In the genomic region with DNA sequence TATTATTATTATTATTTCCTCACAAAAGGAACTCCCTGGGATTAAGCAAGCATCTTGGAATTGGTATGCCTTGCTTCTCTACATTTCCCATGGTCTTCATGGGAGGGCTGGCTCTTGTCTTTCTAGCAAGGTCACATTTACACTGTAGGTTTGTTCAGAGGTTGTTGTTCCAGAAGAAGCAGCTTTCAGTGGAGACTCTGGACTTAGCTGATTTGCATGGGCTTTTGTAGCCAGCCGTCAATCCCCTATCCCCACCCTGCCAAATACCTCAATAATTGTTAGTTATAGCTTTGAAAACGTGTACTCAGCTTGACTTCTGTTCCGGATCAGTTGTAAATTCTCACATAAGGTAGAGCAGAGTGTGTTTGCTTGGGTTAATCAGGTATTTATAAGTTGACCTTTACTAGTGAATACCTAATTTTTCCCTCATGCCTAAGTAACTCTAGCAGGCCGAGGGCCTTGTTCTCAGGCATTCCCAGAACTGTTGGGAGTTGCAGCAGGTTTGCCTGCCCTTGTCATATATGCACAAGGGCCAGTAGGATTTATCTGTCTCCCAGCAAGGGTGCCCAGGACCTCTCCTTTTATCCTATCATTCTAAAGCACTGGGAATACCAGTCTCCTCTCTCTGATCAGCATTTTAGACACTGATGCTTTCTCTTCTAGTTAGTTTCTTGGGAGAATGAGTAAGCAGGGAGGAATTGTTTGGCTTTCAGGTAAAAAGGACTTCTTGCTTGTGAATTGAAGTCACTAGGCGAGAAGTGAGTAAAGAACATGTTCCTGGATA, we compare ENCODE assay signal across 1 cellular context.
TF ChIP-seq lines count a peak whose summit lies in the region.

No MANE protein-coding gene starts in this region.

TF ChIP-seq in HepG2, 621 proteins besides CTCF, POLR2A, EP300 and RAD21 (continued from another document and continues in another):
- TF ChIP-seq ATF2 (CRISPR knock-in tag; IDR thresholded peaks at IDR 0.05) (no peak), ZNF710 (CRISPR knock-in tag; IDR thresholded peaks at IDR 0.05; ENCODE audit: borderline replicate concordance) (0 out of 2 replicates have a peak, but pooled peaks have one; percentile 34), ZNF605 (CRISPR knock-in tag; IDR thresholded peaks at IDR 0.05) (no peak), SP2 (CRISPR knock-in tag; IDR thresholded peaks at IDR 0.05) (no peak), ERF (CRISPR knock-in tag; IDR thresholded peaks at IDR 0.05) (peak; percentile 30; the same call in 1 of the 2 replicates), ZNF687 (CRISPR knock-in tag; IDR thresholded peaks at IDR 0.05) (no peak), ZNF567 (CRISPR knock-in tag; IDR thresholded peaks at IDR 0.05; ENCODE audit: borderline replicate concordance) (no peak), ELF3 (CRISPR knock-in tag; IDR thresholded peaks at IDR 0.05) (0 out of 2 replicates have a peak, but pooled peaks have one; percentile 26), ZFYVE20 (CRISPR knock-in tag; IDR thresholded peaks at IDR 0.05; ENCODE audit: borderline replicate concordance, low read depth) (no peak), HINFP (CRISPR knock-in tag; IDR thresholded peaks at IDR 0.05; ENCODE audit: low read depth) (no peak), ZBTB14 (CRISPR knock-in tag; IDR thresholded peaks at IDR 0.05) (no peak), FOXP4 (CRISPR knock-in tag; IDR thresholded peaks at IDR 0.05) (peak; percentile 25; the same call in 1 of the 2 replicates), RXRB (CRISPR knock-in tag; IDR thresholded peaks at IDR 0.05; ENCODE audit: borderline replicate concordance) (peak; percentile 20; the same call in 1 of the 2 replicates), KLF13 (CRISPR knock-in tag; IDR thresholded peaks at IDR 0.05) (no peak), ZNF891 (CRISPR knock-in tag; IDR thresholded peaks at IDR 0.05) (no peak), ZNF235 (CRISPR knock-in tag; IDR thresholded peaks at IDR 0.05; ENCODE audit: borderline replicate concordance) (no peak), REPIN1 (CRISPR knock-in tag; IDR thresholded peaks at IDR 0.05; ENCODE audit: borderline replicate concordance, low read depth) (no peak), ZNF251 (CRISPR knock-in tag; IDR thresholded peaks at IDR 0.05) (no peak), ZNF850 (CRISPR knock-in tag; conservative IDR thresholded peaks at IDR 0.05) (no peak), ZNF263 (CRISPR knock-in tag; IDR thresholded peaks at IDR 0.05) (no peak), ZFX (CRISPR knock-in tag; IDR thresholded peaks at IDR 0.05; ENCODE audit: low read depth) (peak; percentile 67; the same call in 1 of the 2 replicates), ZNF773 (CRISPR knock-in tag; IDR thresholded peaks at IDR 0.05; ENCODE audit: borderline replicate concordance) (no peak), NBN (conservative IDR thresholded peaks at IDR 0.05) (no peak), ZZZ3 (CRISPR knock-in tag; IDR thresholded peaks at IDR 0.05; ENCODE audit: borderline replicate concordance) (no peak), ZNF12 (CRISPR knock-in tag; IDR thresholded peaks at IDR 0.05) (no peak), DR1 (CRISPR knock-in tag; IDR thresholded peaks at IDR 0.05) (no peak), KMT2A (CRISPR knock-in tag; IDR thresholded peaks at IDR 0.05) (no peak), TAF15 (IDR thresholded peaks at IDR 0.05; ENCODE audit: low read depth, low read length, poor library complexity, severe bottlenecking) (no peak), HDAC2 (CRISPR knock-in tag; IDR thresholded peaks at IDR 0.05) (no peak), CENPX (CRISPR knock-in tag; IDR thresholded peaks at IDR 0.05) (no peak), SMYD3 (CRISPR knock-in tag; IDR thresholded peaks at IDR 0.05) (no peak), AGO1 (IDR thresholded peaks at IDR 0.05; ENCODE audit: low read depth, low read length, poor library complexity, severe bottlenecking) (no peak), PAF1 (CRISPR knock-in tag; IDR thresholded peaks at IDR 0.05) (no peak), ZNF20 (CRISPR knock-in tag; IDR thresholded peaks at IDR 0.05) (no peak), ZNF292 (CRISPR knock-in tag; IDR thresholded peaks at IDR 0.05; ENCODE audit: borderline replicate concordance, low read depth) (peak; percentile 23; the same call in 1 of the 2 replicates), JDP2 (CRISPR knock-in tag; IDR thresholded peaks at IDR 0.05; ENCODE audit: borderline replicate concordance) (no peak), ZNF713 (CRISPR knock-in tag; IDR thresholded peaks at IDR 0.05) (no peak), ZEB1 (IDR thresholded peaks at IDR 0.05; ENCODE audit: insufficient replicate concordance, low read depth) (no peak), KAT8 (CRISPR knock-in tag; IDR thresholded peaks at IDR 0.05) (no peak), NFE2L1 (CRISPR knock-in tag; IDR thresholded peaks at IDR 0.05; ENCODE audit: borderline replicate concordance) (no peak), NFRKB (IDR thresholded peaks at IDR 0.05) (no peak), MATR3 (CRISPR knock-in tag; IDR thresholded peaks at IDR 0.05) (no peak)
- TF ChIP-seq, protein P1, sequence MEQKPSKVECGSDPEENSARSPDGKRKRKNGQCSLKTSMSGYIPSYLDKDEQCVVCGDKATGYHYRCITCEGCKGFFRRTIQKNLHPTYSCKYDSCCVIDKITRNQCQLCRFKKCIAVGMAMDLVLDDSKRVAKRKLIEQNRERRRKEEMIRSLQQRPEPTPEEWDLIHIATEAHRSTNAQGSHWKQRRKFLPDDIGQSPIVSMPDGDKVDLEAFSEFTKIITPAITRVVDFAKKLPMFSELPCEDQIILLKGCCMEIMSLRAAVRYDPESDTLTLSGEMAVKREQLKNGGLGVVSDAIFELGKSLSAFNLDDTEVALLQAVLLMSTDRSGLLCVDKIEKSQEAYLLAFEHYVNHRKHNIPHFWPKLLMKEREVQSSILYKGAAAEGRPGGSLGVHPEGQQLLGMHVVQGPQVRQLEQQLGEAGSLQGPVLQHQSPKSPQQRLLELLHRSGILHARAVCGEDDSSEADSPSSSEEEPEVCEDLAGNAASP (CRISPR knock-in tag; IDR thresholded peaks at IDR 0.05; ENCODE audit: borderline replicate concordance): no peak
- TF ChIP-seq, protein P2, sequence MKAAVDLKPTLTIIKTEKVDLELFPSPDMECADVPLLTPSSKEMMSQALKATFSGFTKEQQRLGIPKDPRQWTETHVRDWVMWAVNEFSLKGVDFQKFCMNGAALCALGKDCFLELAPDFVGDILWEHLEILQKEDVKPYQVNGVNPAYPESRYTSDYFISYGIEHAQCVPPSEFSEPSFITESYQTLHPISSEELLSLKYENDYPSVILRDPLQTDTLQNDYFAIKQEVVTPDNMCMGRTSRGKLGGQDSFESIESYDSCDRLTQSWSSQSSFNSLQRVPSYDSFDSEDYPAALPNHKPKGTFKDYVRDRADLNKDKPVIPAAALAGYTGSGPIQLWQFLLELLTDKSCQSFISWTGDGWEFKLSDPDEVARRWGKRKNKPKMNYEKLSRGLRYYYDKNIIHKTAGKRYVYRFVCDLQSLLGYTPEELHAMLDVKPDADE (CRISPR knock-in tag; IDR thresholded peaks at IDR 0.05): no peak
- TF ChIP-seq, protein P3, sequence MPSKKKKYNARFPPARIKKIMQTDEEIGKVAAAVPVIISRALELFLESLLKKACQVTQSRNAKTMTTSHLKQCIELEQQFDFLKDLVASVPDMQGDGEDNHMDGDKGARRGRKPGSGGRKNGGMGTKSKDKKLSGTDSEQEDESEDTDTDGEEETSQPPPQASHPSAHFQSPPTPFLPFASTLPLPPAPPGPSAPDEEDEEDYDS (CRISPR knock-in tag; IDR thresholded peaks at IDR 0.05): 0 out of 2 replicates have a peak, but pooled peaks have one; percentile 22
- TF ChIP-seq, protein P4, sequence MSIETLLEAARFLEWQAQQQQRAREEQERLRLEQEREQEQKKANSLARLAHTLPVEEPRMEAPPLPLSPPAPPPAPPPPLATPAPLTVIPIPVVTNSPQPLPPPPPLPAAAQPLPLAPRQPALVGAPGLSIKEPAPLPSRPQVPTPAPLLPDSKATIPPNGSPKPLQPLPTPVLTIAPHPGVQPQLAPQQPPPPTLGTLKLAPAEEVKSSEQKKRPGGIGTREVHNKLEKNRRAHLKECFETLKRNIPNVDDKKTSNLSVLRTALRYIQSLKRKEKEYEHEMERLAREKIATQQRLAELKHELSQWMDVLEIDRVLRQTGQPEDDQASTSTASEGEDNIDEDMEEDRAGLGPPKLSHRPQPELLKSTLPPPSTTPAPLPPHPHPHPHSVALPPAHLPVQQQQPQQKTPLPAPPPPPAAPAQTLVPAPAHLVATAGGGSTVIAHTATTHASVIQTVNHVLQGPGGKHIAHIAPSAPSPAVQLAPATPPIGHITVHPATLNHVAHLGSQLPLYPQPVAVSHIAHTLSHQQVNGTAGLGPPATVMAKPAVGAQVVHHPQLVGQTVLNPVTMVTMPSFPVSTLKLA (IDR thresholded peaks at IDR 0.05): no peak
